Comparison of ENCODE assay signal across 12 cellular contexts in genomic region chr6:7391244-7391643, GRCh38. TPM values are rescaled to one million over a fixed set of nuclear protein-coding genes. Genes with fewer than 3 reads are reported as not detected.
A peak's percentile ranks its signal among the peaks of the same experiment; 100 is the strongest.
DNase-seq lines count a peak whose midpoint lies in the region; ATAC-seq, FAIRE-seq and TF ChIP-seq lines count a peak whose summit lies in the region.
"Had no signal": no experiment of that assay in that cellular context is flagged by ENCODE, and none has a peak within 500 bp of the region (broad histone marks: within the 10 kb centered on the region; RNA-seq: fewer than 3 reads in every experiment).

No MANE protein-coding gene starts in this region.

- H3K9ac ChIP-seq in Loucy (ENCODE audit: low read depth, low read length, poor library complexity, severe bottlenecking): peak overlapping the region; percentile 87

- H3K4me3 ChIP-seq in Loucy (ENCODE audit: low read length, poor library complexity, severe bottlenecking) (peak overlapping the region; percentile 93), neuron (ENCODE audit: low read length) (peak overlapping the region; percentile 74), tibial artery (no peak overlapping the region)

- H3K9me3 ChIP-seq in Loucy (ENCODE audit: insufficient read depth, low read depth, low read length) (no peaks in the 10 kb centered on the region), neuron (ENCODE audit: low read length) (no peaks in the 10 kb centered on the region), tibial artery (no peaks in the 10 kb centered on the region)
- H3K9me3 ChIP-seq: upper lobe of right lung had no signal

- no peak for ATAC-seq in activated CD4-positive, alpha-beta T cell treated with anti-CD3 and anti-CD28 coated beads for 36 hours
- no peak for ATAC-seq in central memory CD8-positive, alpha-beta T cell (replicated peaks; ENCODE audit: extremely low read depth, poor library complexity, severe bottlenecking)
- ATAC-seq: upper lobe of right lung had no signal

- no peak overlapping the region for H2AFZ ChIP-seq in Loucy (ENCODE audit: low read length)
- H2AFZ ChIP-seq in neuron (ENCODE audit: low read depth, low read length): no peak overlapping the region

- H3K27me3 Mint-ChIP-seq in activated CD4-positive, alpha-beta T cell treated with anti-CD3 and anti-CD28 coated beads for 36 hours: no peaks in the 10 kb centered on the region
- no peaks in the 10 kb centered on the region for H3K27me3 Mint-ChIP-seq in central memory CD8-positive, alpha-beta T cell

- no peaks in the 10 kb centered on the region for H3K9me2 ChIP-seq in Loucy (replicated peaks; ENCODE audit: low read depth, low read length)

- peaks cover 56% of the 10 kb centered on the region for H3K79me2 ChIP-seq in Loucy (ENCODE audit: insufficient read depth, low read length)

- peaks cover 19% of the 10 kb centered on the region for H4K20me1 ChIP-seq in Loucy (ENCODE audit: insufficient read depth, low read length, poor library complexity, severe bottlenecking)

- peak overlapping the region; percentile 88 for H3K4me2 ChIP-seq in Loucy (ENCODE audit: low read depth, low read length, poor library complexity, severe bottlenecking)

- H3K4me1 Mint-ChIP-seq in activated CD4-positive, alpha-beta T cell treated with anti-CD3 and anti-CD28 coated beads for 36 hours: peaks cover 42% of the 10 kb centered on the region
- H3K4me1 Mint-ChIP-seq in central memory CD8-positive, alpha-beta T cell: peaks cover 49% of the 10 kb centered on the region

- H3K27ac ChIP-seq in tibial artery: no peak overlapping the region

- POLR2A ChIA-PET in activated CD4-positive, alpha-beta T cell treated with anti-CD3 and anti-CD28 coated beads for 36 hours (lab: Charles Lee): no interaction called here

- no peaks in the 10 kb centered on the region for H3K9me3 Mint-ChIP-seq in activated CD4-positive, alpha-beta T cell treated with anti-CD3 and anti-CD28 coated beads for 36 hours (ENCODE audit: low read depth)
- H3K9me3 Mint-ChIP-seq in central memory CD8-positive, alpha-beta T cell: no peaks in the 10 kb centered on the region

- H3K36me3 Mint-ChIP-seq in activated CD4-positive, alpha-beta T cell treated with anti-CD3 and anti-CD28 coated beads for 36 hours (ENCODE audit: low read depth): peaks cover 45% of the 10 kb centered on the region
- peaks cover 39% of the 10 kb centered on the region for H3K36me3 Mint-ChIP-seq in central memory CD8-positive, alpha-beta T cell (ENCODE audit: insufficient read depth)

- H3K4me3 Mint-ChIP-seq in activated CD4-positive, alpha-beta T cell treated with anti-CD3 and anti-CD28 coated beads for 36 hours: peak overlapping the region; percentile 88
- H3K4me3 Mint-ChIP-seq in central memory CD8-positive, alpha-beta T cell: no peak overlapping the region

- peaks cover 39% of the 10 kb centered on the region for H3K4me1 ChIP-seq in Loucy (ENCODE audit: insufficient read depth, low read length, poor library complexity, severe bottlenecking)
- peaks cover 16% of the 10 kb centered on the region for H3K4me1 ChIP-seq in neuron (ENCODE audit: insufficient read depth, low read length)
- H3K4me1 ChIP-seq in tibial artery: peaks cover 0 to 26% (median 9%) of the 10 kb centered on the region in 4 donors

- intact Hi-C loops in activated CD4-positive, alpha-beta T cell treated with anti-CD3 and anti-CD28 coated beads for 36 hours (cut with DNase I, micrococcal nuclease): loop anchor here in 1 of 2 experiments (5.0 kb wide), 1 partner anchor 114 kb away; no protein-coding TSS in a partner anchor
- intact Hi-C loops in tibial artery (cut with DNase I; ENCODE audit: low total_unique reads): loop anchor here (5.0 kb wide), 2 partner anchors 79 to 221 kb away; partner anchors contain the start of gene SSR1

- no peak for DNase-seq in activated CD4-positive, alpha-beta T cell treated with anti-CD3 and anti-CD28 coated beads for 36 hours
- no peak for DNase-seq in activated CD4-positive, alpha-beta T cell treated with anti-CD3 and anti-CD28 coated beads for 1 hour
- no peak for DNase-seq in central memory CD8-positive, alpha-beta T cell (ENCODE audit: low spot score in 2 of 2)
- DNase-seq in GM19239 (ENCODE audit: insufficient read length, low spot score) (no peak), UCSD-AML1 (lab: John Stamatoyannopoulos, UW; ENCODE audit: unreplicated experiment) (no peak), tibial artery (no peak)
- DNase-seq: KG1; stimulated activated CD4-positive, alpha-beta T cell treated with anti-CD3 and anti-CD28 coated beads, Interleukin-1b, Interleukin-23, amount 100 ng/mL, for 48 hours; upper lobe of right lung had no signal

- CTCF ChIA-PET in activated CD4-positive, alpha-beta T cell treated with anti-CD3 and anti-CD28 coated beads for 36 hours (lab: Charles Lee): interaction anchor here (0.6 to 0.8 kb wide), 3 partner anchors 11 to 125 kb away, joined by 3 to 4 read pairs (median 3); no protein-coding TSS in a partner anchor

- TF ChIP-seq CTCF in Loucy (conservative IDR thresholded peaks at IDR 0.05; ENCODE audit: low read length) (no peak), tibial artery (IDR thresholded peaks at IDR 0.05) (no peak)

- H3K27ac Mint-ChIP-seq in activated CD4-positive, alpha-beta T cell treated with anti-CD3 and anti-CD28 coated beads for 36 hours: no peak overlapping the region
- H3K27ac Mint-ChIP-seq in central memory CD8-positive, alpha-beta T cell (ENCODE audit: low read depth): peak overlapping the region; percentile 86

- H3K36me3 ChIP-seq in Loucy (ENCODE audit: insufficient read depth, low read length) (peaks cover 17% of the 10 kb centered on the region), neuron (ENCODE audit: insufficient read depth, low read length) (peaks cover 20% of the 10 kb centered on the region), tibial artery (peaks cover 20 to 27% (median 20%) of the 10 kb centered on the region in 3 donors)

- H3K27me3 ChIP-seq in Loucy (ENCODE audit: insufficient read depth, low read length, poor library complexity, severe bottlenecking): no peaks in the 10 kb centered on the region
- no peaks in the 10 kb centered on the region for H3K27me3 ChIP-seq in neuron (ENCODE audit: insufficient read depth, low read length)
- no peaks in the 10 kb centered on the region for H3K27me3 ChIP-seq in tibial artery
- H3K27me3 ChIP-seq: upper lobe of right lung had no signal

- no peak for FAIRE-seq in GM19239 (lab: Jason Lieb, UNC)
- FAIRE-seq: RCC 7860 had no signal

- no peaks in the 10 kb centered on the region for H3F3A ChIP-seq in Loucy (ENCODE audit: low read depth)

RNA-seq across cellular contexts. Expression of gene RIOK1, which starts 1.6 kb away (rescaled TPM):
- 10 to 100 TPM; 37.3 to 39.6 TPM for total RNA-seq in activated CD4-positive, alpha-beta T cell treated with anti-CD3 and anti-CD28 coated beads for 36 hours

RNA-seq across cellular contexts. Expression of gene CAGE1, which starts 1.7 kb away (rescaled TPM):
- under 1 TPM; 0.07 to 0.09 TPM for total RNA-seq in activated CD4-positive, alpha-beta T cell treated with anti-CD3 and anti-CD28 coated beads for 36 hours
- total RNA-seq: upper lobe of right lung had no signal

Comparison
In these comparisons a context has a peak if more than half of its experiments do, and no peak if none do; other contexts are left out.
1. H3K4me3 ChIP-seq: peak in Loucy (single experiment) and neuron (single experiment); none in tibial artery (0 of 2).